Comparison of ENCODE assay signal across 8 cellular contexts in the genomic region with DNA sequence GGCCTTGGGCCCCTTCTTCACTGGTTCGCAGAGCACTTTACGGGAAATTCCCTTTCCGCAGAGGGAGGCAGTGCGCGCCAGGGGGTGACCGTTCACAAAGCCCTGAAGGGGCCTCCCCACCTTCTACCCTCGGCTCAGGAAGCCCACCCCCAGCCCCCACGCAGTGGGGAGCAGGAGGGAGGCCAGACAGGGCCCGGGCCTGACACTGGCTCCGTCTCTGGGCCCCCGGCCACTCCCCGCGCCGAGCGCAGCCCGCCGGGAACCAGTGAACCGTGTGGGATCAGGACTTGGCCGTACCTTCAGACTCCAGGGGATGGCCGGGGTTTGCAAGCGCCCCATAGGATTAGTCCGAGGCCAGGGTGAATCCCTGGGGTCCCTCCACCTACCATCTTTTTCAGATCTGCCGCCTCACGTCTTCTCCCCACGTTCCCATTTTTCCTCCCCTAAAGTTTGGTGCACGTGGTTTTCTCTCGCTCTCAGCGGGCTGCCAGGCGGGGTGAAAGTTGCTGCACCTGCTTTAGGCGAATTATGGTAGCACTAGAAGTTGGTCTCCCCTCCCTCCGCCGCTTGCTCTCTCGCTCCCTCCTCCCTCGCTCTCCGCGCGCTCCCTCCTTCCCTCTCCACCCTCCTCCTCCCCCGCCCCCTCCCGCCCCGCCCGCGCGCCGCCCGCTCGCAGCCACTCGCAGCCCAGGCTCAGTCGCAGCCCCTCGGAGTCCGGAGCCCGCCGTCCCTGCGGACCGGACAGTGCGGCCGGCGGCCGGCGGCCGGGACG. TPM values are rescaled to one million over a fixed set of nuclear protein-coding genes. Genes with fewer than 3 reads are reported as not detected.
A peak's percentile ranks its signal among the peaks of the same experiment; 100 is the strongest.
DNase-seq lines count a peak whose midpoint lies in the region; ATAC-seq, FAIRE-seq and TF ChIP-seq lines count a peak whose summit lies in the region.

A gene with protein sequence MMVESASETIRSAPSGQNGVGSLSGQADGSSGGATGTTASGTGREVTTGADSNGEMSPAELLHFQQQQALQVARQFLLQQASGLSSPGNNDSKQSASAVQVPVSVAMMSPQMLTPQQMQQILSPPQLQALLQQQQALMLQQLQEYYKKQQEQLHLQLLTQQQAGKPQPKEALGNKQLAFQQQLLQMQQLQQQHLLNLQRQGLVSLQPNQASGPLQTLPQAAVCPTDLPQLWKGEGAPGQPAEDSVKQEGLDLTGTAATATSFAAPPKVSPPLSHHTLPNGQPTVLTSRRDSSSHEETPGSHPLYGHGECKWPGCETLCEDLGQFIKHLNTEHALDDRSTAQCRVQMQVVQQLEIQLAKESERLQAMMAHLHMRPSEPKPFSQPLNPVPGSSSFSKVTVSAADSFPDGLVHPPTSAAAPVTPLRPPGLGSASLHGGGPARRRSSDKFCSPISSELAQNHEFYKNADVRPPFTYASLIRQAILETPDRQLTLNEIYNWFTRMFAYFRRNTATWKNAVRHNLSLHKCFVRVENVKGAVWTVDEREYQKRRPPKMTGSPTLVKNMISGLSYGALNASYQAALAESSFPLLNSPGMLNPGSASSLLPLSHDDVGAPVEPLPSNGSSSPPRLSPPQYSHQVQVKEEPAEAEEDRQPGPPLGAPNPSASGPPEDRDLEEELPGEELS (plus strand): TSS at position 679 of the 772 bp plus-strand sequence. CDS start 19,380 bp downstream, outside the sequence.

- TF ChIP-seq CTCF in BE2C (IDR thresholded peaks at IDR 0.05; ENCODE audit: low read depth, low read length) (no peak), colonic mucosa (IDR thresholded peaks at IDR 0.05) (no peak)

- peak; percentile 69 for ATAC-seq in HG03442 (IDR thresholded peaks at IDR 0.05; ENCODE audit: unreplicated experiment)
- ATAC-seq in left lobe of liver = peak; percentile 83

- peak within 1 kb of the TSS; percentile 63 for H3K27ac ChIP-seq in colonic mucosa

- H3K9ac ChIP-seq in colonic mucosa (ENCODE audit: low read depth in 2 of 2, low read length in 2 of 2) = peak within 1 kb of the TSS; percentile 71 to 87

- FAIRE-seq in GM19239 (lab: Jason Lieb, UNC) = peak; percentile 70

- H3K4me1 ChIP-seq in BE2C (no peaks in the 10 kb centered on the region; the same call in none of the 2 replicates), colonic mucosa (peaks cover 3% of the 10 kb centered on the region)

- DNase-seq in BE2C = peak; percentile 93
- DNase-seq in GM19239 (ENCODE audit: insufficient read length, low spot score) = peak; percentile 89
- peak; percentile 95 for DNase-seq in NCI-H510A treated with DMSO at 0.1 percent for 48 hours (lab: John Stamatoyannopoulos, UW)
- DNase-seq in activated CD4-positive, alpha-beta T cell treated with anti-CD3 and anti-CD28 coated beads for 48 hours = peak; percentile 90
- peak; percentile 95 for DNase-seq in colonic mucosa
- DNase-seq in left lobe of liver (ENCODE audit: low spot score) = peak; percentile 90
- peak; percentile 86 for DNase-seq in stimulated activated CD4-positive, alpha-beta T cell treated with anti-CD3 and anti-CD28 coated beads, Interleukin-1b, Interleukin-23, amount 100 ng/mL, for 48 hours

- H3K9me3 ChIP-seq in BE2C (no peaks in the 10 kb centered on the region), colonic mucosa (no peaks in the 10 kb centered on the region)

- no peaks in the 10 kb centered on the region for H3K36me3 ChIP-seq in BE2C
- no peaks in the 10 kb centered on the region for H3K36me3 ChIP-seq in colonic mucosa

- H3K4me3 ChIP-seq in BE2C (ENCODE audit: low read depth, low read length) (peak within 1 kb of the TSS; percentile 90), colonic mucosa (peak within 1 kb of the TSS; percentile 72)

- H3K27me3 ChIP-seq in BE2C (no peaks in the 10 kb centered on the region), colonic mucosa (no peaks in the 10 kb centered on the region)

- intact Hi-C loops in colonic mucosa (cut with DNase I) = no loop called here

RNA-seq across cellular contexts. Expression of the gene that starts here (rescaled TPM):
- 42.7 TPM for polyA plus RNA-seq in BE2C (2012; ENCODE audit: insufficient read depth, insufficient read length, low read depth)
- total RNA-seq in colonic mucosa (10 to 100 TPM; 33.6 to 50.4 TPM), left lobe of liver (24.6 TPM)

Comparison
In these comparisons a context has a peak if more than half of its experiments do, and no peak if none do; other contexts are left out.
1. Peak in every context shown above with its lines: DNase-seq, ATAC-seq, H3K4me3 ChIP-seq and H3K27ac ChIP-seq.